In the genomic region with DNA sequence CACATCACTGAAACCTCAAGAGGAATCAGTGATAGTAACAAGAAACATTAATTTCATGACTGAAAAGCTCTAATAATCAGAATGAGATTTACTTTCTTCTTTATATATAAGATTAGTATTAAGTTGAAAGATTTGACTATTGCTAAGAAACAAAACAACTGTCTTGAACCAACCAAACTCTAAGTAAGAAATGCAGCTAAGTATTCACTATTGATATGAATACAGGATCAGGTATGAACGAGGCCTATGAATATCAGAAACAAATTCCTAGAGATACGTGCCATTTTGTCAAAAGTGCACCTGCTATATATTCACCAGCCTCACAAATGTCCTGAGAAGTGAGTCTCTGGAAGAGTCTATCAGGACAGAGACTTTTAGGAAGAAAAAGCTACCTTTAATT, we compare ENCODE assay signal across 26 cellular contexts.
"Had no signal": no experiment of that assay in that cellular context is flagged by ENCODE, and none has a peak within 500 bp of the region (broad histone marks: within the 10 kb centered on the region; RNA-seq: fewer than 3 reads in every experiment).

No MANE protein-coding gene starts in this region.

- DNase-seq: left ventricle myocardium inferior; midbrain; mucosa of descending colon; naive thymus-derived CD4-positive, alpha-beta T cell; pancreas; posterior cingulate gyrus; retina; right cardiac atrium; stimulated activated CD4-positive, alpha-beta T cell treated with anti-CD3 and anti-CD28 coated beads, Interleukin-12 subunit alpha, Interleukin-12 subunit beta, amount 100 ng/mL, for 4 hours; stimulated activated CD4-positive, alpha-beta T cell treated with anti-CD3 and anti-CD28 coated beads, Interleukin-15, amount 100 ng/mL, for 24 hours; stimulated activated CD4-positive, alpha-beta T cell treated with anti-CD3 and anti-CD28 coated beads, Interleukin-2, amount 100 ng/mL, for 24 hours; stimulated activated CD4-positive, alpha-beta T cell treated with anti-CD3 and anti-CD28 coated beads, Interleukin-4, amount 100 ng/mL, for 1 hour; stimulated activated naive B cell treated with anti-CD40 and anti-IgM and Interleukin-4, amounts not matched to agents 10 μg/mL and 1 μg/mL and 100 μg/mL, for 72 hours; stimulated activated naive CD8-positive, alpha-beta T cell treated with anti-CD3 and anti-CD28 coated beads, Interleukin-15, Interleukin-2, amounts not matched to agents 100 U/mL and 50 U/mL, for 24 hours; stomach; testis; thyroid gland; transverse colon; upper lobe of left lung had no signal

- H3K36me3 Mint-ChIP-seq: natural killer cell treated with Interleukin-12 subunit alpha and Interleukin-12 subunit beta and Interleukin-15 and Interleukin-18, amount 100 ng/mL, for 72 hours had no signal

- H3K27ac ChIP-seq: left ventricle myocardium inferior, pancreas, prostate gland, stomach, testis, thyroid gland, transverse colon, upper lobe of left lung, vagina had no signal

- H3K36me3 ChIP-seq: left ventricle myocardium inferior, pancreas, prostate gland, stomach, thyroid gland, transverse colon, upper lobe of left lung, vagina had no signal

- H3K4me1 ChIP-seq: pancreas, prostate gland, stomach, testis, thyroid gland, upper lobe of left lung, vagina had no signal

- H3K9me3 Mint-ChIP-seq: memory B cell; naive thymus-derived CD4-positive, alpha-beta T cell; natural killer cell treated with Interleukin-12 subunit alpha and Interleukin-12 subunit beta and Interleukin-15 and Interleukin-18, amount 100 ng/mL, for 72 hours; stimulated activated naive B cell treated with anti-CD40 and anti-IgM and Interleukin-4, amounts not matched to agents 10 μg/mL and 1 μg/mL and 100 μg/mL, for 72 hours had no signal

- H3K4me3 ChIP-seq: left ventricle myocardium inferior, lung, mucosa of descending colon, pancreas, prostate gland, skin epidermis, stomach, testis, thyroid gland, transverse colon, upper lobe of left lung, vagina had no signal

- FAIRE-seq: pancreas had no signal

- H3K27ac Mint-ChIP-seq: memory B cell; naive thymus-derived CD4-positive, alpha-beta T cell; natural killer cell treated with Interleukin-12 subunit alpha and Interleukin-12 subunit beta and Interleukin-15 and Interleukin-18, amount 100 ng/mL, for 72 hours; stimulated activated naive B cell treated with anti-CD40 and anti-IgM and Interleukin-4, amounts not matched to agents 10 μg/mL and 1 μg/mL and 100 μg/mL, for 72 hours had no signal

- H3K4me3 Mint-ChIP-seq: memory B cell; naive thymus-derived CD4-positive, alpha-beta T cell; natural killer cell treated with Interleukin-12 subunit alpha and Interleukin-12 subunit beta and Interleukin-15 and Interleukin-18, amount 100 ng/mL, for 72 hours; stimulated activated naive B cell treated with anti-CD40 and anti-IgM and Interleukin-4, amounts not matched to agents 10 μg/mL and 1 μg/mL and 100 μg/mL, for 72 hours had no signal

- H3K27me3 ChIP-seq: pancreas, stomach, testis, thyroid gland, transverse colon, upper lobe of left lung, vagina had no signal

- ATAC-seq: mucosa of descending colon; naive thymus-derived CD4-positive, alpha-beta T cell; natural killer cell treated with Interleukin-12 subunit alpha and Interleukin-12 subunit beta and Interleukin-15 and Interleukin-18, amount 100 ng/mL, for 72 hours; pancreas; right cardiac atrium; sciatic nerve; stimulated activated naive B cell treated with anti-CD40 and anti-IgM and Interleukin-4, amounts not matched to agents 10 μg/mL and 1 μg/mL and 100 μg/mL, for 72 hours; stimulated activated naive CD8-positive, alpha-beta T cell treated with anti-CD3 and anti-CD28 coated beads, Interleukin-15, Interleukin-2, amounts not matched to agents 100 U/mL and 50 U/mL, for 24 hours had no signal

- H3K9me3 ChIP-seq: left ventricle myocardium inferior, mucosa of descending colon, pancreas, prostate gland, stomach, testis, thyroid gland, transverse colon, upper lobe of left lung, vagina had no signal

- H3K27me3 Mint-ChIP-seq: memory B cell; naive thymus-derived CD4-positive, alpha-beta T cell; natural killer cell treated with Interleukin-12 subunit alpha and Interleukin-12 subunit beta and Interleukin-15 and Interleukin-18, amount 100 ng/mL, for 72 hours; stimulated activated naive B cell treated with anti-CD40 and anti-IgM and Interleukin-4, amounts not matched to agents 10 μg/mL and 1 μg/mL and 100 μg/mL, for 72 hours had no signal
